26 cellular contexts compared by ENCODE assay signal in the genomic region with DNA sequence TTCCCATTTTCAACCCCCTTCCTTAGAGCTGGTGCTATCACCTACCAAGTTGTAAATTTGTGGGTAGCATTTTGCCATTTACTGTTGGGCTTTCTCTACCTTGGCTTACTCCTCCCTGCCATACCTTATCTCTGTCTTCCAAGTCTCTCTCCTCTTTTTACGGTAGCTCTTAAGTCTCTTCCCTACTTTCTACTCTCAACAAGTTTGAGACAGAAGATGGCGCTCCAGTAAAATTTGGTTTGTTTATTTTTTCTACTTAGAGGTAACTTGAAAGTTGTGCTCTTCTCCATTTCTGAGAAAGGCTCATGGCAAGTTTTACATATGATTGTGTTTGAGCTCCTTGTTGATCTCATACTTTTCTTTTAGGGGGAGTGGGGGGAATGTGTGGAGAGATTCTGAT.
"Had no signal": no experiment of that assay in that cellular context is flagged by ENCODE, and none has a peak within 500 bp of the region (broad histone marks: within the 10 kb centered on the region; RNA-seq: fewer than 3 reads in every experiment).

No MANE protein-coding gene starts in this region.

- H3K9me3 Mint-ChIP-seq: activated naive CD4-positive, alpha-beta T cell treated with anti-CD3 and anti-CD28 coated beads, Interleukin-2, amount 50 U/mL, for 24 hours; type B pancreatic cell had no signal

- H3K9me3 ChIP-seq: thoracic aorta, uterus had no signal

- H3K27ac ChIP-seq: esophagus squamous epithelium, left ventricle myocardium inferior, skin epidermis, thoracic aorta, uterus had no signal

- H3K4me1 Mint-ChIP-seq: activated B cell treated with CpG ODN at 0.5 μM for 24 hours; activated CD8-positive, alpha-beta memory T cell treated with anti-CD3 and anti-CD28 coated beads, Interleukin-2, amount 10 ng/mL, durations not matched to agents 7 days and 5 days; activated naive CD4-positive, alpha-beta T cell treated with anti-CD3 and anti-CD28 coated beads, Interleukin-2, amount 50 U/mL, for 24 hours; activated naive CD8-positive, alpha-beta T cell treated with anti-CD3 and anti-CD28 coated beads, Interleukin-2, amount 50 U/mL, for 24 hours; stimulated activated effector memory CD8-positive, alpha-beta T cell treated with anti-CD3 and anti-CD28 coated beads, Interleukin-12 subunit alpha, Interleukin-12 subunit beta, amount 100 ng/mL, for 72 hours had no signal

- H3K4me3 ChIP-seq: esophagus squamous epithelium, left ventricle myocardium inferior, lung, mucosa of descending colon, skin epidermis, thoracic aorta, uterus had no signal

- H3K36me3 Mint-ChIP-seq: activated CD8-positive, alpha-beta memory T cell treated with anti-CD3 and anti-CD28 coated beads, Interleukin-2, amount 10 ng/mL, durations not matched to agents 7 days and 5 days; activated naive CD4-positive, alpha-beta T cell treated with anti-CD3 and anti-CD28 coated beads, Interleukin-2, amount 50 U/mL, for 24 hours; stimulated activated effector memory CD8-positive, alpha-beta T cell treated with anti-CD3 and anti-CD28 coated beads, Interleukin-12 subunit alpha, Interleukin-12 subunit beta, amount 100 ng/mL, for 72 hours; type B pancreatic cell had no signal

- H3K4me1 ChIP-seq: esophagus squamous epithelium, left ventricle myocardium inferior, uterus had no signal

- H3K27me3 Mint-ChIP-seq: activated B cell treated with CpG ODN at 0.5 μM for 24 hours; activated CD8-positive, alpha-beta memory T cell treated with anti-CD3 and anti-CD28 coated beads, Interleukin-2, amount 10 ng/mL, durations not matched to agents 7 days and 5 days; activated naive CD4-positive, alpha-beta T cell treated with anti-CD3 and anti-CD28 coated beads, Interleukin-2, amount 50 U/mL, for 24 hours; activated naive CD8-positive, alpha-beta T cell treated with anti-CD3 and anti-CD28 coated beads, Interleukin-2, amount 50 U/mL, for 24 hours; dendritic cell treated with granulocyte-macrophage colony-stimulating factor and Interleukin-4, amounts not matched to agents 40 ng/mL and 50 ng/mL, for 4 days; natural killer cell treated with Interleukin-12 subunit alpha and Interleukin-12 subunit beta and Interleukin-15 and Interleukin-18, amount 100 ng/mL, for 72 hours; progenitor cell of endocrine pancreas; stimulated activated naive CD8-positive, alpha-beta T cell treated with anti-CD3 and anti-CD28 coated beads, Interleukin-15, Interleukin-2, amounts not matched to agents 100 ng/mL and 50 ng/mL, for 24 hours had no signal

- H3K4me3 Mint-ChIP-seq: activated B cell treated with CpG ODN at 0.5 μM for 24 hours; activated CD8-positive, alpha-beta memory T cell treated with anti-CD3 and anti-CD28 coated beads, Interleukin-2, amount 10 ng/mL, durations not matched to agents 7 days and 5 days; activated CD8-positive, alpha-beta T cell treated with anti-CD3 and anti-CD28 coated beads, Interleukin-2, amount 10 ng/mL, durations not matched to agents 7 days and 5 days; activated naive CD4-positive, alpha-beta T cell treated with anti-CD3 and anti-CD28 coated beads, Interleukin-2, amount 50 U/mL, for 24 hours; activated naive CD8-positive, alpha-beta T cell treated with anti-CD3 and anti-CD28 coated beads, Interleukin-2, amount 50 U/mL, for 24 hours; dendritic cell treated with granulocyte-macrophage colony-stimulating factor and Interleukin-4, amounts not matched to agents 40 ng/mL and 50 ng/mL, for 4 days; natural killer cell treated with Interleukin-12 subunit alpha and Interleukin-12 subunit beta and Interleukin-15 and Interleukin-18, amount 100 ng/mL, for 72 hours; stimulated activated effector memory CD8-positive, alpha-beta T cell treated with anti-CD3 and anti-CD28 coated beads, Interleukin-12 subunit alpha, Interleukin-12 subunit beta, amount 100 ng/mL, for 72 hours; stimulated activated naive CD8-positive, alpha-beta T cell treated with anti-CD3 and anti-CD28 coated beads, Interleukin-15, Interleukin-2, amounts not matched to agents 100 ng/mL and 50 ng/mL, for 24 hours; type B pancreatic cell had no signal

- H3K36me3 ChIP-seq: esophagus squamous epithelium, left ventricle myocardium inferior, thoracic aorta, uterus had no signal

- H3K27ac Mint-ChIP-seq: activated B cell treated with CpG ODN at 0.5 μM for 24 hours; activated CD8-positive, alpha-beta memory T cell treated with anti-CD3 and anti-CD28 coated beads, Interleukin-2, amount 10 ng/mL, durations not matched to agents 7 days and 5 days; activated CD8-positive, alpha-beta T cell treated with anti-CD3 and anti-CD28 coated beads, Interleukin-2, amount 10 ng/mL, durations not matched to agents 7 days and 5 days; activated naive CD4-positive, alpha-beta T cell treated with anti-CD3 and anti-CD28 coated beads, Interleukin-2, amount 50 U/mL, for 24 hours; activated naive CD8-positive, alpha-beta T cell treated with anti-CD3 and anti-CD28 coated beads, Interleukin-2, amount 50 U/mL, for 24 hours; activated T-helper 2 cell treated with anti-CD3 and anti-CD28 coated beads, Interferon-gamma antibody, Interleukin-2, Interleukin-4, amounts not matched to agents 10 μg/mL and 5 μg/mL and 100 μg/mL, durations not matched to agents 14 hours and 24 hours and 36 hours; dendritic cell treated with granulocyte-macrophage colony-stimulating factor and Interleukin-4, amounts not matched to agents 40 ng/mL and 50 ng/mL, for 4 days; natural killer cell treated with Interleukin-12 subunit alpha and Interleukin-12 subunit beta and Interleukin-15 and Interleukin-18, amount 100 ng/mL, for 72 hours; progenitor cell of endocrine pancreas; stimulated activated effector memory CD8-positive, alpha-beta T cell treated with anti-CD3 and anti-CD28 coated beads, Interleukin-12 subunit alpha, Interleukin-12 subunit beta, amount 100 ng/mL, for 72 hours; stimulated activated naive CD8-positive, alpha-beta T cell treated with anti-CD3 and anti-CD28 coated beads, Interleukin-15, Interleukin-2, amounts not matched to agents 100 ng/mL and 50 ng/mL, for 24 hours; type B pancreatic cell had no signal

- H3K27me3 ChIP-seq: esophagus squamous epithelium, uterus had no signal

- DNase-seq: activated B cell treated with CpG ODN at 0.5 μM for 24 hours; activated CD4-positive, alpha-beta T cell treated with anti-CD3 and anti-CD28 coated beads, Interleukin-2, amount 50 U/mL, for 1 hour; activated CD8-positive, alpha-beta memory T cell treated with anti-CD3 and anti-CD28 coated beads, Interleukin-2, amount 10 ng/mL, durations not matched to agents 7 days and 5 days; activated CD8-positive, alpha-beta T cell treated with anti-CD3 and anti-CD28 coated beads, Interleukin-2, amount 10 ng/mL, durations not matched to agents 7 days and 5 days; activated naive CD8-positive, alpha-beta T cell treated with anti-CD3 and anti-CD28 coated beads, Interleukin-2, amount 50 U/mL, for 24 hours; activated T-cell treated with anti-CD3 and anti-CD28 coated beads, Interleukin-2, amount 50 U/mL, for 48 hours; amygdala; caudate nucleus; esophagus squamous epithelium; islet precursor cell; left ventricle myocardium inferior; mucosa of descending colon; stimulated activated CD4-positive, alpha-beta T cell treated with anti-CD3 and anti-CD28 coated beads, Interleukin-4, amount 100 ng/mL, for 24 hours; T-helper 2 cell; uterus had no signal
